Comparison of ENCODE assay signal across 15 cellular contexts in the genomic region with DNA sequence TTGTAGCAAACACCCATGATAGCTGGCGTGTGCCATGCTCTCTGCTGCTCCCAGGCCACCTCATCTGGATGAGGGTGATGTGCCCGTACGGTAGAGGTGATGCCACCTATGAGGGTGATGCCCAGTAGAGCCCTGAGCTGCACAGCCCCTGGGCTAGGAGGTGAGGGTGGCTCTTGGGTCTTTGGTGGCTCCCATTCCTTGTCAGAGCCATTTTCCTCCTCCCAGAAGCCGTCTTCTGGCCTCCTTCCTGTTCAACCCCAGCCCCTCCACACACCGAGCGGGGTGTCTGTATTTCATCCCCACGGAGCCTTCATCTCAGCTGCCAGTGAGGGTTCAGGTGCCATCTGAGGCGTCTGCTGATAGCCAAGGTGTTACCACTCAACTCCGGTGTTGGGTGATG. TPM values are rescaled to one million over a fixed set of nuclear protein-coding genes. Genes with fewer than 3 reads are reported as not detected.
DNase-seq lines count a peak whose midpoint lies in the region; ATAC-seq and TF ChIP-seq lines count a peak whose summit lies in the region.
"Had no signal": no experiment of that assay in that cellular context is flagged by ENCODE, and none has a peak within 500 bp of the region (broad histone marks: within the 10 kb centered on the region; RNA-seq: fewer than 3 reads in every experiment).

No MANE protein-coding gene starts in this region.

- peak overlapping the region; percentile 57 for H3K27ac ChIP-seq in cardiac muscle cell
- no peak overlapping the region for H3K27ac ChIP-seq in coronary artery
- H3K27ac ChIP-seq: BLaER1 had no signal

- ATAC-seq in left cardiac atrium = no peak

- H3K4me3 ChIP-seq in cardiac muscle cell (no peak overlapping the region), coronary artery (no peak overlapping the region)
- H3K4me3 ChIP-seq: BLaER1 had no signal

- intact Hi-C loops in left cardiac atrium (cut with DNase I) = loop anchor here (10.0 kb wide), 4 partner anchors 77 to 267 kb away; a partner anchor contains a TSS

- no peak for DNase-seq in cardiac muscle cell (ENCODE audit: low read depth in 1 of 2, low spot score in 1 of 2)
- DNase-seq in left cardiac atrium = no peak
- DNase-seq in GM13976 (ENCODE audit: low spot score) = peak; percentile 9
- DNase-seq in coronary artery (ENCODE audit: low spot score) = peak; percentile 65
- no peak for DNase-seq in neural crest cell (ENCODE audit: low read depth, low spot score)
- DNase-seq in NCI-H526 treated with DMSO at 0.1 percent for 48 hours (lab: John Stamatoyannopoulos, UW) = no peak
- no peak for DNase-seq in GF-D8 (lab: John Stamatoyannopoulos, UW)
- no peak for DNase-seq in NCI-H146 (lab: John Stamatoyannopoulos, UW)
- DNase-seq: 8988T; AML-193; Caco-2; CD8-positive, alpha-beta memory T cell; DMS53; H9 had no signal

- H3K36me3 Mint-ChIP-seq in neural crest cell (ENCODE audit: low read depth) = no peaks in the 10 kb centered on the region
- H3K36me3 Mint-ChIP-seq: CD8-positive, alpha-beta memory T cell had no signal

- peaks cover 6% of the 10 kb centered on the region for H3K9me3 Mint-ChIP-seq in neural crest cell
- H3K9me3 Mint-ChIP-seq: CD8-positive, alpha-beta memory T cell had no signal

- peaks cover 23% of the 10 kb centered on the region for H3K4me1 Mint-ChIP-seq in neural crest cell

- H3K27me3 ChIP-seq in cardiac muscle cell = no peaks in the 10 kb centered on the region

- H3K36me3 ChIP-seq in cardiac muscle cell = no peaks in the 10 kb centered on the region
- H3K36me3 ChIP-seq: BLaER1 had no signal

- in situ Hi-C loops in GM13976 (cut with MboI; ENCODE audit: low sequenced_read_pairs, unreplicated experiment) = loop anchor here (5.0 kb wide), 1 partner anchor 159 kb away; no protein-coding TSS in a partner anchor

- H3K9me3 ChIP-seq in cardiac muscle cell (ENCODE audit: low read depth) = no peaks in the 10 kb centered on the region
- H3K9me3 ChIP-seq: Caco-2 had no signal

- no peak overlapping the region for H3K4me3 Mint-ChIP-seq in neural crest cell
- H3K4me3 Mint-ChIP-seq: CD8-positive, alpha-beta memory T cell; H9 had no signal

- H3K27me3 Mint-ChIP-seq in neural crest cell (ENCODE audit: low read depth) = no peaks in the 10 kb centered on the region

- peaks cover 20% of the 10 kb centered on the region for H3K4me1 ChIP-seq in cardiac muscle cell (ENCODE audit: low read depth)
- H3K4me1 ChIP-seq: Caco-2 had no signal

- peak overlapping the region; percentile 35 for H3K27ac Mint-ChIP-seq in neural crest cell (ENCODE audit: unreplicated experiment)
- H3K27ac Mint-ChIP-seq: CD8-positive, alpha-beta memory T cell; H9 had no signal

- TF ChIP-seq CTCF in cardiac muscle cell (IDR thresholded peaks at IDR 0.05; ENCODE audit: low read depth, low read length) = no peak
- no peak for TF ChIP-seq CTCF in GM13976 (IDR thresholded peaks at IDR 0.05; ENCODE audit: borderline replicate concordance, control extremely low read depth, extremely low read depth, insufficient read depth, missing control alignments)
- no peak for TF ChIP-seq CTCF in coronary artery (IDR thresholded peaks at IDR 0.05)
- no peak for TF ChIP-seq CTCF in neural crest cell (conservative IDR thresholded peaks at IDR 0.05)

RNA-seq across cellular contexts. Expression of a gene that starts 12.0 kb away (rescaled TPM):
- total RNA-seq in cardiac muscle cell (41.7 and 58.5 TPM in 2 replicates), left cardiac atrium (10 to 100 TPM; 23.2 to 31.4 TPM), neural crest cell (25.1 and 26.2 TPM in 2 replicates)
- polyA plus RNA-seq in cardiac muscle cell = 32.7 and 48.3 TPM in 2 replicates

RNA-seq across cellular contexts. Expression of a gene that starts 24.8 kb away (rescaled TPM):
- total RNA-seq in cardiac muscle cell (19.6 and 31.7 TPM in 2 replicates), left cardiac atrium (10 to 100 TPM; 28.3 to 28.5 TPM), neural crest cell (34.8 and 39.1 TPM in 2 replicates)
- polyA plus RNA-seq in cardiac muscle cell = 8.5 and 16.9 TPM in 2 replicates

Comparison
In these comparisons a context has a peak if more than half of its experiments do, and no peak if none do; other contexts are left out.
1. DNase-seq: peak in GM13976 (single experiment) and coronary artery (single experiment); none in cardiac muscle cell (0 of 2), left cardiac atrium (single experiment), neural crest cell (single experiment), NCI-H526 treated with DMSO at 0.1 percent for 48 hours (single experiment), GF-D8 (single experiment) and NCI-H146 (single experiment).